14 cellular contexts compared by ENCODE assay signal in genomic region chr1:82578086-82578726, GRCh38.
"Had no signal": no experiment of that assay in that cellular context is flagged by ENCODE, and none has a peak within 500 bp of the region (broad histone marks: within the 10 kb centered on the region; RNA-seq: fewer than 3 reads in every experiment).

No MANE protein-coding gene starts in this region.

- H3K36me3 ChIP-seq: esophagus squamous epithelium, heart left ventricle had no signal

- H3K4me3 ChIP-seq: esophagus squamous epithelium, heart left ventricle, mucosa of descending colon had no signal

- DNase-seq: activated CD4-positive, alpha-beta T cell treated with anti-CD3 and anti-CD28 coated beads, Interleukin-2, amount 50 U/mL, for 1 hour; activated CD4-positive, CD25-positive, alpha-beta regulatory T cell; activated naive CD4-positive, alpha-beta T cell treated with anti-CD3 and anti-CD28 coated beads for 36 hours; activated T-cell treated with anti-CD3 and anti-CD28 coated beads for 4 hours; esophagus squamous epithelium; foreskin keratinocyte; heart left ventricle; left colon; mucosa of descending colon; naive thymus-derived CD8-positive, alpha-beta T cell; stimulated activated CD8-positive, alpha-beta memory T cell treated with anti-CD3 and anti-CD28 coated beads, Interleukin-4, amount 100 ng/mL, for 48 hours; stimulated activated naive CD8-positive, alpha-beta T cell treated with anti-CD3 and anti-CD28 coated beads, Interleukin-15, Interleukin-2, amounts not matched to agents 100 U/mL and 50 U/mL, for 24 hours had no signal

- H3K9me3 ChIP-seq: esophagus squamous epithelium, mucosa of descending colon had no signal

- H3K27me3 ChIP-seq: esophagus squamous epithelium, foreskin keratinocyte, heart left ventricle had no signal

- H3K27ac ChIP-seq: esophagus squamous epithelium, foreskin keratinocyte, heart left ventricle had no signal

- H3K4me1 ChIP-seq: esophagus squamous epithelium, foreskin keratinocyte had no signal

- ATAC-seq: activated T-helper 17 cell treated with anti-CD3 and anti-CD28 coated beads, Interleukin-2, amount 50 U/mL, for 72 hours; foreskin keratinocyte; heart left ventricle; left colon; mucosa of descending colon; naive thymus-derived CD8-positive, alpha-beta T cell; sciatic nerve; stimulated activated naive CD8-positive, alpha-beta T cell treated with anti-CD3 and anti-CD28 coated beads, Interleukin-15, Interleukin-2, amounts not matched to agents 100 U/mL and 50 U/mL, for 24 hours had no signal
